10 cellular contexts compared by ENCODE assay signal in genomic region chr1:32801096-32801713, GRCh38. TPM values are rescaled to one million over a fixed set of nuclear protein-coding genes. Genes with fewer than 3 reads are reported as not detected.
A peak's percentile ranks its signal among the peaks of the same experiment; 100 is the strongest.
DNase-seq lines count a peak whose midpoint lies in the region; ATAC-seq and TF ChIP-seq lines count a peak whose summit lies in the region.
"Had no signal": no experiment of that assay in that cellular context is flagged by ENCODE, and none has a peak within 500 bp of the region (broad histone marks: within the 10 kb centered on the region; RNA-seq: fewer than 3 reads in every experiment).

No MANE protein-coding gene starts in this region.

- no peaks in the 10 kb centered on the region for H3K27me3 ChIP-seq in mammary epithelial cell (ENCODE audit: insufficient read depth, low read length)
- H3K27me3 ChIP-seq in Caco-2 (replicated peaks; ENCODE audit: control insufficient read depth, insufficient read depth, low read length): no peaks in the 10 kb centered on the region

- no peaks in the 10 kb centered on the region for H3K9me3 ChIP-seq in mammary epithelial cell (replicated peaks; ENCODE audit: insufficient read depth, low read length)
- H3K9me3 ChIP-seq in Caco-2: no peaks in the 10 kb centered on the region

- TF ChIP-seq CTCF in mammary epithelial cell (conservative IDR thresholded peaks at IDR 0.05 in 1 of 2, IDR thresholded peaks at IDR 0.05 in 1 of 2; ENCODE audit: extremely low read depth in 1 of 2, insufficient read depth in 1 of 2, low read depth in 1 of 2, low read length in 2 of 2) (no peak), Caco-2 (IDR thresholded peaks at IDR 0.05; ENCODE audit: insufficient read depth in 1 of 2, low read depth in 1 of 2, low read length in 1 of 2, severe bottlenecking in 1 of 2, unreplicated experiment in 1 of 2) (no peak)

- in situ Hi-C loops in mammary epithelial cell (cut with MboI; ENCODE audit: low sequenced_read_pairs in 2 of 2): no loop called here

- H3K4me1 ChIP-seq in mammary epithelial cell (ENCODE audit: insufficient read depth, low read length) (peaks cover 10% of the 10 kb centered on the region), Caco-2 (no peaks in the 10 kb centered on the region)

- H3K4me3 ChIP-seq in mammary epithelial cell (replicated peaks in 1 of 3; ENCODE audit: insufficient read depth in 1 of 3, low read depth in 2 of 3, low read length in 3 of 3) (no peak overlapping the region), Caco-2 (ENCODE audit: low read depth, low read length) (no peak overlapping the region)

- H3K9ac ChIP-seq in mammary epithelial cell (ENCODE audit: insufficient read depth, low read length): no peak overlapping the region

- intact Hi-C loops in mammary epithelial cell (cut with micrococcal nuclease): no loop called here
- intact Hi-C loops in Caco-2 (cut with micrococcal nuclease; ENCODE audit: unreplicated experiment): no loop called here
- intact Hi-C loops in left ventricle myocardium superior (cut with micrococcal nuclease): no loop called here

- no peaks in the 10 kb centered on the region for H3K9me3 Mint-ChIP-seq in Caco-2 (ENCODE audit: unreplicated experiment)

- WGBS in mammary epithelial cell (ENCODE audit: low coverage, missing lambda C conversion rate): 66% methylated on average over 9 of the region's 9 CpGs

- POLR2A ChIA-PET in Caco-2 (lab: Charles Lee): no interaction called here

- no peak overlapping the region for H3K4me2 ChIP-seq in mammary epithelial cell (ENCODE audit: insufficient read depth, low read depth, low read length)

- dilution Hi-C loops in mammary epithelial cell (cut with HindIII; ENCODE audit: low sequenced_read_pairs): no loop called here

- DNase-seq in activated T-cell treated with anti-CD3 and anti-CD28 coated beads for 24 hours (ENCODE audit: low read depth): peak; percentile 33
- DNase-seq in activated T-cell treated with anti-CD3 and anti-CD28 coated beads for 4 hours: no peak
- DNase-seq in activated CD4-positive, alpha-beta T cell treated with anti-CD3 and anti-CD28 coated beads, Interleukin-2, amount 50 U/mL, for 1 hour: peak; percentile 18
- peak; percentile 88 for DNase-seq in mammary epithelial cell
- DNase-seq in stimulated activated CD4-positive, alpha-beta T cell treated with anti-CD3 and anti-CD28 coated beads, Interleukin-4, amount 100 ng/mL, for 24 hours: peak; percentile 60
- no peak for DNase-seq in Caco-2
- no peak for DNase-seq in NCI-H2107 treated with DMSO at 0.1 percent for 48 hours (lab: John Stamatoyannopoulos, UW; ENCODE audit: unreplicated experiment)
- no peak for DNase-seq in left ventricle myocardium superior
- DNase-seq: ACHN, Kasumi-1 had no signal

- peaks cover 86% of the 10 kb centered on the region for H3K36me3 Mint-ChIP-seq in Caco-2 (ENCODE audit: insufficient read depth, unreplicated experiment)

- no peak overlapping the region for H3K4me3 Mint-ChIP-seq in Caco-2 (ENCODE audit: unreplicated experiment)

- no peak overlapping the region for H3K27ac Mint-ChIP-seq in Caco-2 (ENCODE audit: unreplicated experiment)

- CTCF ChIA-PET in mammary epithelial cell (lab: Charles Lee; ENCODE audit: low non-redundant PET): no interaction called here
- CTCF ChIA-PET in Caco-2 (lab: Charles Lee): no interaction called here

- no peak for ATAC-seq in left ventricle myocardium superior

- peaks cover 29% of the 10 kb centered on the region for H3K79me2 ChIP-seq in mammary epithelial cell (ENCODE audit: insufficient read depth, low read length)

- peaks cover 2% of the 10 kb centered on the region for H4K20me1 ChIP-seq in mammary epithelial cell (ENCODE audit: insufficient read depth, low read length)

- no peak overlapping the region for H2AFZ ChIP-seq in mammary epithelial cell (ENCODE audit: low read depth, low read length)

- peaks cover 6% of the 10 kb centered on the region for H3K4me1 Mint-ChIP-seq in Caco-2 (ENCODE audit: low read depth, unreplicated experiment)

- peak overlapping the region; percentile 8 for H3K27ac ChIP-seq in mammary epithelial cell (ENCODE audit: insufficient read depth, low read depth, low read length)

- no peaks in the 10 kb centered on the region for H3K27me3 Mint-ChIP-seq in Caco-2 (ENCODE audit: insufficient read depth, unreplicated experiment)

- H3K36me3 ChIP-seq in mammary epithelial cell (ENCODE audit: insufficient read depth, low read length) (peaks cover 28% of the 10 kb centered on the region), Caco-2 (ENCODE audit: control insufficient read depth, insufficient read depth, low read length) (no peaks in the 10 kb centered on the region)

- no TSS peak for BruUV-seq in mammary epithelial cell (replicated peaks; lab: Mats Ljungman, UMichigan)
- BruUV-seq in Caco-2 (replicated peaks; lab: Mats Ljungman, UMichigan): no TSS peak

RNA-seq across cellular contexts. Expression of gene YARS1, which starts 16.0 kb away (rescaled TPM):
- total RNA-seq in mammary epithelial cell (100 to 1,000 TPM; 165 to 219 TPM), Caco-2 (2022) (177 and 184 TPM in 2 replicates), left ventricle myocardium superior (32.3 TPM)
- polyA plus RNA-seq in mammary epithelial cell: 92.6 TPM
- 346 TPM for polyA minus RNA-seq in mammary epithelial cell

RNA-seq across cellular contexts. Expression of gene S100PBP, which starts 16.2 kb away (rescaled TPM):
- total RNA-seq in mammary epithelial cell (10 to 100 TPM; 31.2 to 41.7 TPM), Caco-2 (2022) (23.8 and 32.8 TPM in 2 replicates), left ventricle myocardium superior (15.7 TPM)
- polyA plus RNA-seq in mammary epithelial cell: 12.4 TPM
- 42.7 TPM for polyA minus RNA-seq in mammary epithelial cell

Comparison
In these comparisons a context has a peak if more than half of its experiments do, and no peak if none do; other contexts are left out.
1. DNase-seq: peak in activated T-cell treated with anti-CD3 and anti-CD28 coated beads for 24 hours (single experiment), activated CD4-positive, alpha-beta T cell treated with anti-CD3 and anti-CD28 coated beads, Interleukin-2, amount 50 U/mL, for 1 hour (single experiment), mammary epithelial cell (single experiment) and stimulated activated CD4-positive, alpha-beta T cell treated with anti-CD3 and anti-CD28 coated beads, Interleukin-4, amount 100 ng/mL, for 24 hours (single experiment); none in activated T-cell treated with anti-CD3 and anti-CD28 coated beads for 4 hours (single experiment), Caco-2 (0 of 2), NCI-H2107 treated with DMSO at 0.1 percent for 48 hours (single experiment) and left ventricle myocardium superior (single experiment).